26 cellular contexts compared by ENCODE assay signal in genomic region chr18:53920312-53921075, GRCh38.
A peak's percentile ranks its signal among the peaks of the same experiment; 100 is the strongest.
DNase-seq lines count a peak whose midpoint lies in the region; ATAC-seq, FAIRE-seq and TF ChIP-seq lines count a peak whose summit lies in the region.
"Had no signal": no experiment of that assay in that cellular context is flagged by ENCODE, and none has a peak within 500 bp of the region (broad histone marks: within the 10 kb centered on the region; RNA-seq: fewer than 3 reads in every experiment).

No MANE protein-coding gene starts in this region.

- H3K14ac ChIP-seq in H9 (ENCODE audit: insufficient read depth, low read length), result no peak overlapping the region
- H3K14ac ChIP-seq in H1 (ENCODE audit: insufficient read length), result no peak overlapping the region
- no peak overlapping the region for H3K14ac ChIP-seq in trophoblast cell (ENCODE audit: low read length)

- no CpG with 5 or more reads among the region's 25 CpGs for WGBS in H9 (ENCODE audit: extremely low coverage, insufficient read length, low lambda C conversion rate)
- 88% methylated on average over 25 of the region's 25 CpGs; no CpG with 5 or more reads in 1 of the 2 experiments for WGBS in H1 (ENCODE audit: extremely low coverage in 1 of 2, insufficient coverage in 1 of 2, insufficient read length in 1 of 2, insufficient replicate concordance in 2 of 2, low coverage in 1 of 2, low lambda C conversion rate in 2 of 2, missing lambda C conversion rate in 1 of 2), 2 experiments
- 100% methylated on average over 1 of the region's 25 CpGs for WGBS in trophoblast cell (ENCODE audit: extremely low coverage, insufficient coverage, insufficient read length)

- no peak overlapping the region for H3K4me3 Mint-ChIP-seq in H9
- H3K4me3 Mint-ChIP-seq: CD4-positive, alpha-beta memory T cell; IgD-negative memory B cell had no signal

- H2BK15ac ChIP-seq in H9 (ENCODE audit: low read depth, low read length), result no peak overlapping the region
- H2BK15ac ChIP-seq in H1 (ENCODE audit: low read length), result no peak overlapping the region

- H3K4me1 Mint-ChIP-seq in H9, result no peaks in the 10 kb centered on the region
- H3K4me1 Mint-ChIP-seq: CD4-positive, alpha-beta memory T cell had no signal

- H2BK120ac ChIP-seq in H9 (ENCODE audit: low read depth, low read length, poor library complexity, severe bottlenecking) (no peak overlapping the region), H1 (replicated peaks; ENCODE audit: low read depth, low read length) (no peak overlapping the region), trophoblast cell (ENCODE audit: insufficient read depth, low read length, poor library complexity) (no peak overlapping the region)

- no peak for TF ChIP-seq RAD21 in H1 (IDR thresholded peaks at IDR 0.05 in 1 of 2, conservative IDR thresholded peaks at IDR 0.05 in 1 of 2; ENCODE audit: low read depth in 2 of 2, low read length in 2 of 2)

- H2BK5ac ChIP-seq in H9 (ENCODE audit: insufficient read length, low read length) (no peak overlapping the region), H1 (ENCODE audit: low read depth, low read length) (no peak overlapping the region), trophoblast cell (ENCODE audit: low read depth, low read length, poor library complexity) (no peak overlapping the region)

- no peak overlapping the region; a peak in 1 of 7 replicates for H3K27ac Mint-ChIP-seq in H9
- H3K27ac Mint-ChIP-seq: CD4-positive, alpha-beta memory T cell; IgD-negative memory B cell had no signal

- H3K23ac ChIP-seq in H9 (ENCODE audit: insufficient read length, low read depth, low read length) (no peak overlapping the region), H1 (ENCODE audit: insufficient read length) (no peak overlapping the region), trophoblast cell (ENCODE audit: low read length) (peak overlapping the region; percentile 38)

- CTCF ChIA-PET in H1 (lab: Charles Lee; ENCODE audit: partially characterized antibody), result interaction anchor here (0.6 to 3.8 kb wide), 4 partner anchors 8 to 199 kb away, joined by 3 to 18 read pairs (median 4); no protein-coding TSS in a partner anchor

- H3K36me3 ChIP-seq in H1 (ENCODE audit: control insufficient read depth in 2 of 4, insufficient read depth in 4 of 4, low read length in 3 of 4) (no peaks in the 10 kb centered on the region), trophoblast cell (ENCODE audit: control insufficient read depth in 1 of 2, insufficient read depth in 2 of 2, low read length in 2 of 2) (no peaks in the 10 kb centered on the region)
- H3K36me3 ChIP-seq: SJSA1 had no signal

- H4K8ac ChIP-seq in H9 (replicated peaks; ENCODE audit: insufficient read length, low read depth, low read length) (peak overlapping the region; percentile 20), H1 (ENCODE audit: extremely low read depth, insufficient read depth, low read length) (no peak overlapping the region; the same call in 1 of the 2 replicates), trophoblast cell (ENCODE audit: low read depth, low read length) (no peak overlapping the region)

- H3K9me3 ChIP-seq in H9 (ENCODE audit: control insufficient read depth, low read depth, low read length), result no peaks in the 10 kb centered on the region
- no peaks in the 10 kb centered on the region; a peak in 1 of 4 replicates for H3K9me3 ChIP-seq in H1 (ENCODE audit: insufficient read depth in 2 of 2, low read depth in 1 of 2, low read length in 1 of 2)
- peaks cover 8% of the 10 kb centered on the region for H3K9me3 ChIP-seq in trophoblast cell (ENCODE audit: insufficient read depth, low read depth, low read length)
- H3K9me3 ChIP-seq: SJSA1 had no signal

- H3K18ac ChIP-seq in H9 (ENCODE audit: insufficient read length, low read depth, low read length) (no peak overlapping the region), H1 (ENCODE audit: extremely low read depth, low read length) (no peak overlapping the region), trophoblast cell (ENCODE audit: low read length) (no peak overlapping the region)

- H3K79me1 ChIP-seq in H9 (ENCODE audit: insufficient read depth, low read depth, low read length, poor library complexity, severe bottlenecking) (no peaks in the 10 kb centered on the region), H1 (ENCODE audit: low read depth, low read length) (no peaks in the 10 kb centered on the region), trophoblast cell (ENCODE audit: low read length) (no peaks in the 10 kb centered on the region)

- H3K4me1 ChIP-seq in H9 (ENCODE audit: insufficient read depth, low read length) (no peaks in the 10 kb centered on the region), H1 (replicated peaks in 1 of 4; ENCODE audit: control insufficient read depth in 3 of 4, insufficient read depth in 4 of 4, low read length in 3 of 4) (no peaks in the 10 kb centered on the region), trophoblast cell (ENCODE audit: control insufficient read depth in 1 of 2, insufficient read depth in 2 of 2, low read length in 2 of 2) (peaks cover 0 to 4% of the 10 kb centered on the region in 2 experiments)

- H2AK5ac ChIP-seq in H9 (ENCODE audit: insufficient read length, low read length), result no peak overlapping the region
- 0 out of 2 replicates have a peak overlapping the region, but pooled peaks have one; percentile 53 for H2AK5ac ChIP-seq in H1 (ENCODE audit: low read depth, low read length)
- no peak overlapping the region for H2AK5ac ChIP-seq in trophoblast cell (ENCODE audit: low read length)

- H3K4me2 ChIP-seq in H9 (ENCODE audit: insufficient read depth, insufficient read length, low read length), result no peak overlapping the region
- H3K4me2 ChIP-seq in H1 (ENCODE audit: insufficient read depth in 1 of 2, low read depth in 2 of 2, low read length in 2 of 2), result no peak overlapping the region
- H3K4me2 ChIP-seq in trophoblast cell (ENCODE audit: low read length), result no peak overlapping the region
- H3K4me2 ChIP-seq: KMS-11, PC-9 had no signal

- H4K91ac ChIP-seq in H9 (ENCODE audit: insufficient read length, low read depth, low read length), result no peak overlapping the region
- no peak overlapping the region for H4K91ac ChIP-seq in H1 (replicated peaks; ENCODE audit: insufficient read length, low read length)
- no peak overlapping the region for H4K91ac ChIP-seq in trophoblast cell (ENCODE audit: low read depth, low read length)

- H3K27ac ChIP-seq in H9 (ENCODE audit: insufficient read length, low read depth, low read length), result no peak overlapping the region
- H3K27ac ChIP-seq in H1 (ENCODE audit: low read depth, low read length), result no peak overlapping the region
- no peak overlapping the region for H3K27ac ChIP-seq in trophoblast cell (ENCODE audit: low read depth, low read length)
- H3K27ac ChIP-seq: KMS-11, PC-9, SJSA1 had no signal

- H3K9me3 Mint-ChIP-seq in H9, result peaks cover 4 to 5% of the 10 kb centered on the region in 2 experiments; a peak in 3 of 5 replicates

- no peaks in the 10 kb centered on the region for H3K23me2 ChIP-seq in H9 (ENCODE audit: insufficient read length, low read depth, low read length, poor library complexity, severe bottlenecking)
- peaks cover 5% of the 10 kb centered on the region; the same call in 1 of the 2 replicates for H3K23me2 ChIP-seq in H1 (ENCODE audit: low read depth, low read length)

- POLR2A ChIA-PET in H1 (lab: Charles Lee; ENCODE audit: partially characterized antibody), result no interaction called here

- H3K27me3 Mint-ChIP-seq in H9 (ENCODE audit: low read depth), result no peaks in the 10 kb centered on the region
- H3K27me3 Mint-ChIP-seq: IgD-negative memory B cell had no signal

- H3K9ac ChIP-seq in H9 (ENCODE audit: extremely low read depth, insufficient read length, low read length) (no peak overlapping the region), H1 (replicated peaks in 1 of 4; ENCODE audit: extremely low read depth in 1 of 4, low read depth in 3 of 4, low read length in 3 of 4) (no peak overlapping the region), trophoblast cell (ENCODE audit: low read length) (no peak overlapping the region)
- H3K9ac ChIP-seq: KMS-11 had no signal

- H3K36me3 Mint-ChIP-seq in H9 (ENCODE audit: insufficient read depth in 1 of 3, low read depth in 3 of 3), result no peaks in the 10 kb centered on the region; a peak in 1 of 7 replicates
- H3K36me3 Mint-ChIP-seq: CD4-positive, alpha-beta memory T cell; IgD-negative memory B cell had no signal

- TF ChIP-seq POLR2A in GM12891 (IDR thresholded peaks at IDR 0.05; ENCODE audit: low read depth, low read length) (no peak), H1 (IDR thresholded peaks at IDR 0.05; ENCODE audit: control extremely low read depth in 1 of 2, low read depth in 2 of 2, low read length in 2 of 2) (no peak)

- no peak overlapping the region for H2BK20ac ChIP-seq in H9 (ENCODE audit: low read depth, low read length, poor library complexity, severe bottlenecking)
- no peak overlapping the region for H2BK20ac ChIP-seq in H1 (ENCODE audit: low read length)

- H3K27me3 ChIP-seq in H9 (ENCODE audit: insufficient read depth, low read length), result no peaks in the 10 kb centered on the region
- H3K27me3 ChIP-seq in H1 (replicated peaks in 1 of 4; ENCODE audit: control insufficient read depth in 3 of 4, extremely low read depth in 1 of 4, insufficient read depth in 3 of 4, low read length in 3 of 4), result no peaks in the 10 kb centered on the region
- no peaks in the 10 kb centered on the region for H3K27me3 ChIP-seq in trophoblast cell (ENCODE audit: insufficient read depth, low read length)
- H3K27me3 ChIP-seq: SJSA1 had no signal

- ATAC-seq in HG03095 (IDR thresholded peaks at IDR 0.05; ENCODE audit: unreplicated experiment), result no peak
- ATAC-seq: Right ventricle myocardium inferior had no signal

- H2BK12ac ChIP-seq in H9 (ENCODE audit: insufficient read length, low read depth, low read length) (no peak overlapping the region), H1 (ENCODE audit: low read depth, low read length) (no peak overlapping the region), trophoblast cell (ENCODE audit: low read length) (no peak overlapping the region)

- H4K12ac ChIP-seq in trophoblast cell (ENCODE audit: low read depth, low read length), result no peak overlapping the region

- no peak overlapping the region for H3K56ac ChIP-seq in H9 (ENCODE audit: insufficient read length, low read depth, low read length)
- no peak overlapping the region for H3K56ac ChIP-seq in H1 (replicated peaks; ENCODE audit: insufficient read length, low read depth, low read length)

- H3K79me2 ChIP-seq in H9 (ENCODE audit: insufficient read depth, low read length) (no peaks in the 10 kb centered on the region), H1 (ENCODE audit: control insufficient read depth in 1 of 2, insufficient read depth in 2 of 2, low read length in 2 of 2) (no peaks in the 10 kb centered on the region), trophoblast cell (ENCODE audit: control insufficient read depth, insufficient read depth, low read length, poor library complexity) (no peaks in the 10 kb centered on the region)

- FAIRE-seq in GM12891 (lab: Jason Lieb, UNC), result peak; percentile 59
- FAIRE-seq in H1 (lab: Jason Lieb, UNC), result no peak
- FAIRE-seq: GM18507 had no signal

- no peak overlapping the region for H2AFZ ChIP-seq in H9 (ENCODE audit: low read length)
- no peak overlapping the region for H2AFZ ChIP-seq in H1 (ENCODE audit: low read length)
- H2AFZ ChIP-seq in trophoblast cell (ENCODE audit: insufficient read depth, low read length, poor library complexity), result no peak overlapping the region
- H2AFZ ChIP-seq: PC-9 had no signal

- no peak overlapping the region for H3K4ac ChIP-seq in H9 (ENCODE audit: low read depth, low read length)
- no peak overlapping the region for H3K4ac ChIP-seq in H1 (replicated peaks; ENCODE audit: insufficient read length, low read depth, low read length)
- no peak overlapping the region for H3K4ac ChIP-seq in trophoblast cell (ENCODE audit: low read depth, low read length)

- DNase-seq in GM12891 (ENCODE audit: insufficient read length, low spot score) (no peak), H9 (no peak), H1 (ENCODE audit: low read depth in 1 of 2, low spot score in 2 of 2) (no peak), trophoblast cell (no peak), DMS53 (lab: John Stamatoyannopoulos, UW) (no peak), NCI-H510A (lab: John Stamatoyannopoulos, UW) (no peak)
- DNase-seq in stimulated activated CD4-positive, alpha-beta T cell treated with anti-CD3 and anti-CD28 coated beads, Interleukin-12 subunit alpha, Interleukin-12 subunit beta, amount 100 ng/mL, for 4 hours, result no peak
- DNase-seq: C1 segment of cervical spinal cord; CD4-positive, alpha-beta memory T cell; COR-L47; DMS79; EL; GDM1; MM.1S; NCI-H1417; NCI-H1694; NCI-H2029 treated with DMSO at 0.1 percent for 48 hours; NCI-H446 treated with DMSO at 0.1 percent for 48 hours; NCI-H526 treated with DMSO at 0.1 percent for 48 hours; PC-9 had no signal

- H3K4me3 ChIP-seq in H1 (ENCODE audit: extremely low read depth in 1 of 4, insufficient read depth in 2 of 4, low read depth in 3 of 4, low read length in 4 of 4) (no peak overlapping the region), trophoblast cell (ENCODE audit: low read depth, low read length) (peak overlapping the region; percentile 65)
- H3K4me3 ChIP-seq: PC-9, SJSA1 had no signal

- no peaks in the 10 kb centered on the region for H4K20me1 ChIP-seq in H9 (ENCODE audit: control insufficient read depth, insufficient read depth, insufficient read length)
- peaks cover 0 to 7% of the 10 kb centered on the region in 2 experiments for H4K20me1 ChIP-seq in H1 (replicated peaks in 1 of 2; ENCODE audit: control insufficient read depth in 1 of 2, insufficient read depth in 2 of 2, low read length in 2 of 2)

- H4K5ac ChIP-seq in H9 (ENCODE audit: insufficient read length, low read depth, low read length) (no peak overlapping the region), H1 (ENCODE audit: insufficient read length, low read depth, low read length) (no peak overlapping the region)

- H3T11ph ChIP-seq in H9 (ENCODE audit: low read length), result no peak overlapping the region

- TF ChIP-seq CTCF in H9 (conservative IDR thresholded peaks at IDR 0.05) (no peak), H1 (IDR thresholded peaks at IDR 0.05; ENCODE audit: control extremely low read depth in 1 of 3, insufficient read depth in 1 of 3, low read depth in 1 of 3, low read length in 3 of 3) (no peak)

- TF ChIP-seq EP300 in H1 (IDR thresholded peaks at IDR 0.05; ENCODE audit: borderline replicate concordance in 1 of 2, low read depth in 2 of 2, low read length in 2 of 2), result no peak
